In genomic region chr3:160941885-160942494, GRCh38 we compare ENCODE assay signal across 8 cellular contexts.
DNase-seq lines count a peak whose midpoint lies in the region; ATAC-seq lines count a peak whose summit lies in the region.

No MANE protein-coding gene starts in this region.

- ATAC-seq in GM19397 (IDR thresholded peaks at IDR 0.05; ENCODE audit: unreplicated experiment) (peak; percentile 90), HG03460 (IDR thresholded peaks at IDR 0.05; ENCODE audit: unreplicated experiment) (peak; percentile 90)
- peak; percentile 64 for ATAC-seq in stimulated activated memory B cell treated with anti-CD40 and anti-IgM and Interleukin-4, amounts not matched to agents 10 μg/mL and 1 μg/mL and 100 μg/mL, for 72 hours

- DNase-seq in AG08396 (ENCODE audit: low spot score) (peak; percentile 34), substantia nigra (lab: John Stamatoyannopoulos, UW) (no peak)
- peak; percentile 91 for DNase-seq in activated CD4-positive, alpha-beta T cell treated with anti-CD3 and anti-CD28 coated beads, Interleukin-2, amount 10 ng/mL, durations not matched to agents 24 days and 14 days
- DNase-seq in effector memory CD4-positive, alpha-beta T cell = peak; percentile 12 to 51 (median 23)

- H3K27me3 ChIP-seq in effector memory CD4-positive, alpha-beta T cell (replicated peaks; ENCODE audit: control insufficient read depth, insufficient read depth, low read length, poor library complexity, severe bottlenecking) = no peaks in the 10 kb centered on the region
- no peaks in the 10 kb centered on the region for H3K27me3 ChIP-seq in mucosa of stomach (ENCODE audit: control insufficient read depth, insufficient read depth, low read length)

- intact Hi-C loops in activated CD4-positive, alpha-beta T cell treated with anti-CD3 and anti-CD28 coated beads, Interleukin-2, amount 10 ng/mL, durations not matched to agents 24 days and 14 days (cut with micrococcal nuclease) = loop anchor here (1.0 kb wide), 3 partner anchors 187 to 255 kb away; no protein-coding TSS in a partner anchor

- H3K4me1 Mint-ChIP-seq in activated CD4-positive, alpha-beta T cell treated with anti-CD3 and anti-CD28 coated beads, Interleukin-2, amount 10 ng/mL, durations not matched to agents 24 days and 14 days = peaks cover 2% of the 10 kb centered on the region
- H3K4me1 Mint-ChIP-seq in stimulated activated memory B cell treated with anti-CD40 and anti-IgM and Interleukin-4, amounts not matched to agents 10 μg/mL and 1 μg/mL and 100 μg/mL, for 72 hours = peaks cover 7% of the 10 kb centered on the region

- no peak overlapping the region for H3K27ac Mint-ChIP-seq in activated CD4-positive, alpha-beta T cell treated with anti-CD3 and anti-CD28 coated beads, Interleukin-2, amount 10 ng/mL, durations not matched to agents 24 days and 14 days
- no peak overlapping the region for H3K27ac Mint-ChIP-seq in stimulated activated memory B cell treated with anti-CD40 and anti-IgM and Interleukin-4, amounts not matched to agents 10 μg/mL and 1 μg/mL and 100 μg/mL, for 72 hours

- no peak overlapping the region for H3K4me3 Mint-ChIP-seq in activated CD4-positive, alpha-beta T cell treated with anti-CD3 and anti-CD28 coated beads, Interleukin-2, amount 10 ng/mL, durations not matched to agents 24 days and 14 days
- H3K4me3 Mint-ChIP-seq in stimulated activated memory B cell treated with anti-CD40 and anti-IgM and Interleukin-4, amounts not matched to agents 10 μg/mL and 1 μg/mL and 100 μg/mL, for 72 hours = no peak overlapping the region

- peaks cover 9% of the 10 kb centered on the region for H3K27me3 Mint-ChIP-seq in activated CD4-positive, alpha-beta T cell treated with anti-CD3 and anti-CD28 coated beads, Interleukin-2, amount 10 ng/mL, durations not matched to agents 24 days and 14 days
- H3K27me3 Mint-ChIP-seq in stimulated activated memory B cell treated with anti-CD40 and anti-IgM and Interleukin-4, amounts not matched to agents 10 μg/mL and 1 μg/mL and 100 μg/mL, for 72 hours = no peaks in the 10 kb centered on the region

- H3K4me1 ChIP-seq in effector memory CD4-positive, alpha-beta T cell (ENCODE audit: control insufficient read depth, insufficient read depth, low read length, poor library complexity, severe bottlenecking) = no peaks in the 10 kb centered on the region
- peaks cover 6% of the 10 kb centered on the region for H3K4me1 ChIP-seq in mucosa of stomach (ENCODE audit: control insufficient read depth, insufficient read depth, low read length)

- no peak overlapping the region for H3K4me3 ChIP-seq in effector memory CD4-positive, alpha-beta T cell (ENCODE audit: insufficient read depth, low read depth, low read length, poor library complexity, severe bottlenecking)
- peak overlapping the region; percentile 38 for H3K4me3 ChIP-seq in mucosa of stomach (ENCODE audit: low read length)

- H3K27ac ChIP-seq in effector memory CD4-positive, alpha-beta T cell (ENCODE audit: insufficient read depth, low read length, poor library complexity, severe bottlenecking) = no peak overlapping the region
- no peak overlapping the region for H3K27ac ChIP-seq in substantia nigra (ENCODE audit: low read depth, low read length, poor library complexity, severe bottlenecking)

- no peak overlapping the region for H3K9ac ChIP-seq in mucosa of stomach (ENCODE audit: low read length)

- no peaks in the 10 kb centered on the region for H3K9me3 Mint-ChIP-seq in activated CD4-positive, alpha-beta T cell treated with anti-CD3 and anti-CD28 coated beads, Interleukin-2, amount 10 ng/mL, durations not matched to agents 24 days and 14 days
- no peaks in the 10 kb centered on the region for H3K9me3 Mint-ChIP-seq in stimulated activated memory B cell treated with anti-CD40 and anti-IgM and Interleukin-4, amounts not matched to agents 10 μg/mL and 1 μg/mL and 100 μg/mL, for 72 hours

- H3K36me3 Mint-ChIP-seq in activated CD4-positive, alpha-beta T cell treated with anti-CD3 and anti-CD28 coated beads, Interleukin-2, amount 10 ng/mL, durations not matched to agents 24 days and 14 days (ENCODE audit: low read depth) = no peaks in the 10 kb centered on the region
- H3K36me3 Mint-ChIP-seq in stimulated activated memory B cell treated with anti-CD40 and anti-IgM and Interleukin-4, amounts not matched to agents 10 μg/mL and 1 μg/mL and 100 μg/mL, for 72 hours = peaks cover 5% of the 10 kb centered on the region

- H3K36me3 ChIP-seq in effector memory CD4-positive, alpha-beta T cell (ENCODE audit: control insufficient read depth, insufficient read depth, low read length) = no peaks in the 10 kb centered on the region
- no peaks in the 10 kb centered on the region for H3K36me3 ChIP-seq in mucosa of stomach (ENCODE audit: control insufficient read depth, insufficient read depth, low read length)

- no peaks in the 10 kb centered on the region for H3K9me3 ChIP-seq in effector memory CD4-positive, alpha-beta T cell (ENCODE audit: control insufficient read depth, low read length)
- H3K9me3 ChIP-seq in mucosa of stomach (ENCODE audit: control insufficient read depth, low read length) = no peaks in the 10 kb centered on the region

Comparison
In these comparisons a context has a peak if more than half of its experiments do, and no peak if none do; other contexts are left out.
1. DNase-seq: peak in AG08396 (single experiment), activated CD4-positive, alpha-beta T cell treated with anti-CD3 and anti-CD28 coated beads, Interleukin-2, amount 10 ng/mL, durations not matched to agents 24 days and 14 days (single experiment) and effector memory CD4-positive, alpha-beta T cell (3 of 3); none in substantia nigra (0 of 49).
2. Peak in every context shown above with its lines, with median percentiles within 50 percentile points of each other: ATAC-seq.